ENCODE assay signal across 12 cellular contexts in the genomic region with DNA sequence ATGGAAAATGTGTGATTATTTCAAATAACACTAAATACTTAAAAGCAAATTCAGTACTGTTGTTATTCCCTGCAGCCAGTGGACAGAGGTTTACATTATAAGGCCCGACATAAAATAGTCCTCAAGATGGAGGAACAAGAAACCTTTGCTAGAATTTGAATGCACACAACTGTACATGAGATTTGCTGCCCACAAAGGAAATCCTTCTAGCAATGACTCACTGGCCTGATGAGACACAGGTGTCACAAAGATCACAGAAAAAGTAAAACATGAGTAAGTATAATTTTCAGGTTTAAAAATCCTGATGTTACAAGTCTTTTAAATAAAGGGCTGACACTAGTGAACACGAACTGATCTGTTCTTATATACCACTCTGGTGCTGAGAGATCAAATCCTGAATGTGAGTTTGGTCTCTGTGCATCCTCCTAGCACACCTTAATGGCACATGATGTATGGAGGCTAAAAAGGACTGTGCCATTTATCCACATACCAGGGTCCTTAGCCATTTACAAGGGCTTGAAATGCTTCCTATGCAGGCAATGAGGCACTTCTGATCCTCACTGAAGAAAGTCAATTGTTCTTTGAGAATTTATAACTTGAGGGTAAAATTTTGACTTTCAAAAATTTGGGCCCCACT. TPM values are rescaled to one million over a fixed set of nuclear protein-coding genes. Genes with fewer than 3 reads are reported as not detected.
DNase-seq lines count a peak whose midpoint lies in the region; ATAC-seq and TF ChIP-seq lines count a peak whose summit lies in the region.
"Had no signal": no experiment of that assay in that cellular context is flagged by ENCODE, and none has a peak within 500 bp of the region (broad histone marks: within the 10 kb centered on the region; RNA-seq: fewer than 3 reads in every experiment).

No MANE protein-coding gene starts in this region.

- H3K27ac ChIP-seq in SK-N-SH (ENCODE audit: low read depth in 2 of 2, low read length in 1 of 2): no peak overlapping the region
- H3K27ac ChIP-seq: brain microvascular endothelial cell, psoas muscle had no signal

- H3K4me3 ChIP-seq in SK-N-SH (ENCODE audit: low read depth in 2 of 2, low read length in 1 of 2): no peak overlapping the region
- no peak overlapping the region for H3K4me3 ChIP-seq in fibroblast of mammary gland (ENCODE audit: control insufficient read depth, low read depth, low read length)
- H3K4me3 ChIP-seq: MG63, psoas muscle had no signal

- DNase-seq in SK-N-SH: no peak
- DNase-seq in fibroblast of mammary gland (ENCODE audit: low read depth): peak; percentile 39
- no peak for DNase-seq in C1 segment of cervical spinal cord (lab: John Stamatoyannopoulos, UW)
- DNase-seq in NCI-H1105 (lab: John Stamatoyannopoulos, UW): no peak
- no peak for DNase-seq in NCI-H1092 (lab: John Stamatoyannopoulos, UW)
- DNase-seq: brain microvascular endothelial cell, left ventricle myocardium superior, MG63, psoas muscle had no signal

- no peaks in the 10 kb centered on the region for H3K79me2 ChIP-seq in SK-N-SH (ENCODE audit: insufficient read depth)

- H3K9ac ChIP-seq in SK-N-SH: no peak overlapping the region

- POLR2A ChIA-PET in SK-N-SH (lab: Yijun Ruan, JAX): no interaction called here

- TF ChIP-seq RAD21 in SK-N-SH (IDR thresholded peaks at IDR 0.05; ENCODE audit: low read length): no peak

- TF ChIP-seq CTCF in SK-N-SH (IDR thresholded peaks at IDR 0.05) (no peak), fibroblast of mammary gland (conservative IDR thresholded peaks at IDR 0.05; ENCODE audit: control insufficient read depth, insufficient read depth, low read depth, low read length) (no peak)

- H3K4me2 ChIP-seq in SK-N-SH: no peak overlapping the region

- H2AFZ ChIP-seq in SK-N-SH (ENCODE audit: low read depth): no peak overlapping the region

- no peaks in the 10 kb centered on the region for H3K27me3 ChIP-seq in SK-N-SH (ENCODE audit: insufficient read depth)
- H3K27me3 ChIP-seq: brain microvascular endothelial cell, MG63 had no signal

- no peak for ATAC-seq in SK-N-SH treated with all-trans-retinoic acid at 6 μM for 48 hours
- ATAC-seq in GM21515 (IDR thresholded peaks at IDR 0.05; ENCODE audit: unreplicated experiment): peak; percentile 61
- ATAC-seq in HG03520 (IDR thresholded peaks at IDR 0.05; ENCODE audit: unreplicated experiment): peak; percentile 47
- ATAC-seq: left ventricle myocardium superior, psoas muscle had no signal

- WGBS in SK-N-SH (ENCODE audit: low lambda C conversion rate): 59% methylated on average over 2 of the region's 2 CpGs

- H3K9me2 ChIP-seq in SK-N-SH: no peaks in the 10 kb centered on the region

- CTCF ChIA-PET in SK-N-SH (lab: Yijun Ruan, JAX): interaction anchor here (1.2 kb wide), 1 partner anchor 200 kb away, joined by 3 read pairs; no protein-coding TSS in a partner anchor

- TF ChIP-seq EP300 in SK-N-SH (IDR thresholded peaks at IDR 0.05; ENCODE audit: borderline replicate concordance in 1 of 2, low read depth in 1 of 2, low read length in 1 of 2): no peak

- H3F3A ChIP-seq in SK-N-SH (replicated peaks; ENCODE audit: insufficient read depth): no peaks in the 10 kb centered on the region

- no peaks in the 10 kb centered on the region for H4K20me1 ChIP-seq in SK-N-SH (ENCODE audit: insufficient read depth)

- no peaks in the 10 kb centered on the region; a peak in 1 of 4 replicates for H3K4me1 ChIP-seq in SK-N-SH (ENCODE audit: control insufficient read depth in 1 of 2, insufficient read depth in 2 of 2, low read depth in 1 of 2, low read length in 1 of 2)
- H3K4me1 ChIP-seq: psoas muscle had no signal

- H3K36me3 ChIP-seq in SK-N-SH (replicated peaks in 1 of 2; ENCODE audit: control insufficient read depth in 1 of 2, insufficient read depth in 2 of 2, low read length in 1 of 2): peaks cover 39 to 49% of the 10 kb centered on the region in 2 experiments

- H3K9me3 ChIP-seq in SK-N-SH: no peaks in the 10 kb centered on the region
- H3K9me3 ChIP-seq: MG63, psoas muscle had no signal

TF ChIP-seq in SK-N-SH, 30 proteins besides CTCF, POLR2A, EP300 and RAD21:
- peak; percentile 24; the same call in 1 of the 2 replicates for TF ChIP-seq TCF12 (IDR thresholded peaks at IDR 0.05)
- TF ChIP-seq RFX5 (IDR thresholded peaks at IDR 0.05; ENCODE audit: low read length): no peak

TF ChIP-seq in SK-N-SH treated with all-trans-retinoic acid at 6 μM for 48 hours, 23 proteins besides CTCF, POLR2A, EP300 and RAD21:
- TF ChIP-seq PPARA (CRISPR knock-in tag; IDR thresholded peaks at IDR 0.05; ENCODE audit: borderline replicate concordance): no peak
- TF ChIP-seq, protein P1, sequence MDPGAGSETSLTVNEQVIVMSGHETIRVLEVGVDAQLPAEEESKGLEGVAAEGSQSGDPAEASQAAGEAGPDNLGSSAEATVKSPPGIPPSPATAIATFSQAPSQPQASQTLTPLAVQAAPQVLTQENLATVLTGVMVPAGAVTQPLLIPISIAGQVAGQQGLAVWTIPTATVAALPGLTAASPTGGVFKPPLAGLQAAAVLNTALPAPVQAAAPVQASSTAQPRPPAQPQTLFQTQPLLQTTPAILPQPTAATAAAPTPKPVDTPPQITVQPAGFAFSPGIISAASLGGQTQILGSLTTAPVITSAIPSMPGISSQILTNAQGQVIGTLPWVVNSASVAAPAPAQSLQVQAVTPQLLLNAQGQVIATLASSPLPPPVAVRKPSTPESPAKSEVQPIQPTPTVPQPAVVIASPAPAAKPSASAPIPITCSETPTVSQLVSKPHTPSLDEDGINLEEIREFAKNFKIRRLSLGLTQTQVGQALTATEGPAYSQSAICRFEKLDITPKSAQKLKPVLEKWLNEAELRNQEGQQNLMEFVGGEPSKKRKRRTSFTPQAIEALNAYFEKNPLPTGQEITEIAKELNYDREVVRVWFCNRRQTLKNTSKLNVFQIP (CRISPR knock-in tag; IDR thresholded peaks at IDR 0.05; ENCODE audit: borderline replicate concordance, low read depth): no peak
- TF ChIP-seq RARB (CRISPR knock-in tag; IDR thresholded peaks at IDR 0.05): no peak
- TF ChIP-seq GLIS3 (CRISPR knock-in tag; IDR thresholded peaks at IDR 0.05): no peak
- TF ChIP-seq TCF4 (CRISPR knock-in tag; IDR thresholded peaks at IDR 0.05; ENCODE audit: borderline replicate concordance): no peak
- no peak for TF ChIP-seq ESRRG (CRISPR knock-in tag; IDR thresholded peaks at IDR 0.05)
- no peak for TF ChIP-seq ZC3H10 (CRISPR knock-in tag; IDR thresholded peaks at IDR 0.05)
- no peak for TF ChIP-seq ZFP30 (CRISPR knock-in tag; IDR thresholded peaks at IDR 0.05)
- TF ChIP-seq OSR1 (CRISPR knock-in tag; IDR thresholded peaks at IDR 0.05): no peak
- TF ChIP-seq, protein P2, sequence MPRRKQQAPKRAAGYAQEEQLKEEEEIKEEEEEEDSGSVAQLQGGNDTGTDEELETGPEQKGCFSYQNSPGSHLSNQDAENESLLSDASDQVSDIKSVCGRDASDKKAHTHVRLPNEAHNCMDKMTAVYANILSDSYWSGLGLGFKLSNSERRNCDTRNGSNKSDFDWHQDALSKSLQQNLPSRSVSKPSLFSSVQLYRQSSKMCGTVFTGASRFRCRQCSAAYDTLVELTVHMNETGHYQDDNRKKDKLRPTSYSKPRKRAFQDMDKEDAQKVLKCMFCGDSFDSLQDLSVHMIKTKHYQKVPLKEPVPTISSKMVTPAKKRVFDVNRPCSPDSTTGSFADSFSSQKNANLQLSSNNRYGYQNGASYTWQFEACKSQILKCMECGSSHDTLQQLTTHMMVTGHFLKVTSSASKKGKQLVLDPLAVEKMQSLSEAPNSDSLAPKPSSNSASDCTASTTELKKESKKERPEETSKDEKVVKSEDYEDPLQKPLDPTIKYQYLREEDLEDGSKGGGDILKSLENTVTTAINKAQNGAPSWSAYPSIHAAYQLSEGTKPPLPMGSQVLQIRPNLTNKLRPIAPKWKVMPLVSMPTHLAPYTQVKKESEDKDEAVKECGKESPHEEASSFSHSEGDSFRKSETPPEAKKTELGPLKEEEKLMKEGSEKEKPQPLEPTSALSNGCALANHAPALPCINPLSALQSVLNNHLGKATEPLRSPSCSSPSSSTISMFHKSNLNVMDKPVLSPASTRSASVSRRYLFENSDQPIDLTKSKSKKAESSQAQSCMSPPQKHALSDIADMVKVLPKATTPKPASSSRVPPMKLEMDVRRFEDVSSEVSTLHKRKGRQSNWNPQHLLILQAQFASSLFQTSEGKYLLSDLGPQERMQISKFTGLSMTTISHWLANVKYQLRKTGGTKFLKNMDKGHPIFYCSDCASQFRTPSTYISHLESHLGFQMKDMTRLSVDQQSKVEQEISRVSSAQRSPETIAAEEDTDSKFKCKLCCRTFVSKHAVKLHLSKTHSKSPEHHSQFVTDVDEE (CRISPR knock-in tag; IDR thresholded peaks at IDR 0.05): no peak
- TF ChIP-seq ZFP3 (CRISPR knock-in tag; IDR thresholded peaks at IDR 0.05): no peak
- TF ChIP-seq CSDC2 (CRISPR knock-in tag; IDR thresholded peaks at IDR 0.05): no peak
- TF ChIP-seq ZNF70 (CRISPR knock-in tag; IDR thresholded peaks at IDR 0.05): no peak
- TF ChIP-seq, protein P3, sequence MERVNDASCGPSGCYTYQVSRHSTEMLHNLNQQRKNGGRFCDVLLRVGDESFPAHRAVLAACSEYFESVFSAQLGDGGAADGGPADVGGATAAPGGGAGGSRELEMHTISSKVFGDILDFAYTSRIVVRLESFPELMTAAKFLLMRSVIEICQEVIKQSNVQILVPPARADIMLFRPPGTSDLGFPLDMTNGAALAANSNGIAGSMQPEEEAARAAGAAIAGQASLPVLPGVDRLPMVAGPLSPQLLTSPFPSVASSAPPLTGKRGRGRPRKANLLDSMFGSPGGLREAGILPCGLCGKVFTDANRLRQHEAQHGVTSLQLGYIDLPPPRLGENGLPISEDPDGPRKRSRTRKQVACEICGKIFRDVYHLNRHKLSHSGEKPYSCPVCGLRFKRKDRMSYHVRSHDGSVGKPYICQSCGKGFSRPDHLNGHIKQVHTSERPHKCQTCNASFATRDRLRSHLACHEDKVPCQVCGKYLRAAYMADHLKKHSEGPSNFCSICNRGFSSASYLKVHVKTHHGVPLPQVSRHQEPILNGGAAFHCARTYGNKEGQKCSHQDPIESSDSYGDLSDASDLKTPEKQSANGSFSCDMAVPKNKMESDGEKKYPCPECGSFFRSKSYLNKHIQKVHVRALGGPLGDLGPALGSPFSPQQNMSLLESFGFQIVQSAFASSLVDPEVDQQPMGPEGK (CRISPR knock-in tag; IDR thresholded peaks at IDR 0.05; ENCODE audit: borderline replicate concordance): no peak
- TF ChIP-seq BACH2 (CRISPR knock-in tag; IDR thresholded peaks at IDR 0.05; ENCODE audit: borderline replicate concordance): no peak
- no peak for TF ChIP-seq TOX (CRISPR knock-in tag; IDR thresholded peaks at IDR 0.05; ENCODE audit: borderline replicate concordance)
- no peak for TF ChIP-seq SNAI2 (CRISPR knock-in tag; IDR thresholded peaks at IDR 0.05)
- no peak for TF ChIP-seq ISL1 (CRISPR knock-in tag; IDR thresholded peaks at IDR 0.05)
- TF ChIP-seq ARNTL (CRISPR knock-in tag; IDR thresholded peaks at IDR 0.05; ENCODE audit: borderline replicate concordance, low read depth): no peak
TF ChIP-seq in SK-N-SH treated with all-trans-retinoic acid at 6 μM for 48 hours: peak in this region for 0.

RNA-seq across cellular contexts. Expression of a gene that starts 23.1 kb away (rescaled TPM):
- polyA plus RNA-seq in SK-N-SH (2012; rRNA removed): 5.8 and 6.7 TPM in 2 replicates
- polyA plus RNA-seq in SK-N-SH (2012; cell fraction: cytosol; rRNA removed): 6.4 and 7.3 TPM in 2 replicates
- 8.1 and 10.3 TPM in 2 replicates for polyA plus RNA-seq in SK-N-SH (2012; cell fraction: nucleus; rRNA removed)
